ENCODE assay signal across 10 cellular contexts in the genomic region with DNA sequence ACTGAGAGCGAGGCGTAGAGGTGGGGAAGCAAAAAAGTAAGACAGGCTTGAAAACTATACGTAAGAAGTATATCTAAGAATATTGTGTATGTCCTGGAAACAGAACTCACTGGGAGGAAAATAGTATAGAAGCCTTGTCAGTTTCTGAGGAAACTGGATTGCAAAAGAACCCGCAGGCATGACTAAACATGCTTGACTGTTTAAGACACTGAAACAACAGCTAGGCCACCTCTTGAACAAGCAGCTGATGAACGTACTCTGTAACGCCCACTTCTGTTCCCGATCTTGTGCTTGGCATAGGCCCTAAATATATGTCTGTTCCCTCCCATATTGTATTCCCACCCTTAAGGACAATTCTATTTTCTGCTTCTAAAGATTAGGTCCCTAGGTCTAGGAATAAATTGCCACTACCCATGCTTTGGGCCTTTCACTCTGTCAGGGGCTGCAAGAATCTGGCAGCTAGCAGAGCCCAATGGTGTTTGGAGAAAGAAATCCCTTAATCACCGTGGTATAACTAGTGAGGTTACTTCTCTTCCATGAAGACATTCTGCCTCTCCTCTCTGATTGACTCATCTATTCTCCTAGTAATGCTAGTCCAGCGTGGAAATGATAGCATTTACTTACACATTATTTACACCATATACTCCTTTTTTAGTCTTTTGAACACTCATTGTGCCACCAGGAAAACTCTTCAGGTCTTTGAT. TPM values are rescaled to one million over a fixed set of nuclear protein-coding genes. Genes with fewer than 3 reads are reported as not detected.
DNase-seq lines count a peak whose midpoint lies in the region; ATAC-seq and TF ChIP-seq lines count a peak whose summit lies in the region.
"Had no signal": no experiment of that assay in that cellular context is flagged by ENCODE, and none has a peak within 500 bp of the region (broad histone marks: within the 10 kb centered on the region; RNA-seq: fewer than 3 reads in every experiment).

No MANE protein-coding gene starts in this region.

- peak overlapping the region; percentile 79 to 91 (median 89) for H3K27ac Mint-ChIP-seq in CD14-positive monocyte
- H3K27ac Mint-ChIP-seq in natural killer cell treated with Interleukin-12 subunit alpha and Interleukin-12 subunit beta and Interleukin-15 and Interleukin-18, amount 100 ng/mL, for 72 hours, result no peak overlapping the region

- peaks cover 66% of the 10 kb centered on the region for H3K4me1 Mint-ChIP-seq in CD14-positive monocyte
- peaks cover 7% of the 10 kb centered on the region in 2 donors for H3K4me1 Mint-ChIP-seq in natural killer cell treated with Interleukin-12 subunit alpha and Interleukin-12 subunit beta and Interleukin-15 and Interleukin-18, amount 100 ng/mL, for 72 hours (ENCODE audit: low read depth in 2 of 2)

- H3K4me3 Mint-ChIP-seq in CD14-positive monocyte, result peak overlapping the region in 1 of 2 donors; percentile 75
- no peak overlapping the region for H3K4me3 Mint-ChIP-seq in natural killer cell treated with Interleukin-12 subunit alpha and Interleukin-12 subunit beta and Interleukin-15 and Interleukin-18, amount 100 ng/mL, for 72 hours

- peaks cover 0 to 3% (median 3%) of the 10 kb centered on the region in 7 donors for H3K9me3 Mint-ChIP-seq in CD14-positive monocyte
- no peaks in the 10 kb centered on the region for H3K9me3 Mint-ChIP-seq in natural killer cell treated with Interleukin-12 subunit alpha and Interleukin-12 subunit beta and Interleukin-15 and Interleukin-18, amount 100 ng/mL, for 72 hours

- no peaks in the 10 kb centered on the region for H3K27me3 Mint-ChIP-seq in CD14-positive monocyte (ENCODE audit: low read depth in 3 of 3)
- H3K27me3 Mint-ChIP-seq in natural killer cell treated with Interleukin-12 subunit alpha and Interleukin-12 subunit beta and Interleukin-15 and Interleukin-18, amount 100 ng/mL, for 72 hours, result peaks cover 0 to 4% of the 10 kb centered on the region in 2 donors

- no peaks in the 10 kb centered on the region for H3K36me3 Mint-ChIP-seq in CD14-positive monocyte
- no peaks in the 10 kb centered on the region for H3K36me3 Mint-ChIP-seq in natural killer cell treated with Interleukin-12 subunit alpha and Interleukin-12 subunit beta and Interleukin-15 and Interleukin-18, amount 100 ng/mL, for 72 hours

- TF ChIP-seq CTCF in CD14-positive monocyte (IDR thresholded peaks at IDR 0.05) (no peak), NB4 (IDR thresholded peaks at IDR 0.05; ENCODE audit: low read depth, low read length) (no peak), cardiac fibroblast (IDR thresholded peaks at IDR 0.05; ENCODE audit: low read depth, low read length) (no peak)

- intact Hi-C loops in CD14-positive monocyte (cut with micrococcal nuclease), result no loop called here

- no peak overlapping the region for H3K4me3 ChIP-seq in NB4 (ENCODE audit: low read depth, low read length)
- H3K4me3 ChIP-seq in cardiac fibroblast (replicated peaks in 1 of 2; ENCODE audit: low read depth in 2 of 2, low read length in 2 of 2), result no peak overlapping the region

- DNase-seq in CD14-positive monocyte (ENCODE audit: low spot score) (peak; percentile 74), NB4 (ENCODE audit: low read depth) (peak; percentile 92), cardiac fibroblast (ENCODE audit: low read depth in 2 of 2) (peak; percentile 97 to 99), SW 1271 (lab: John Stamatoyannopoulos, UW) (no peak), DMS53 (lab: John Stamatoyannopoulos, UW) (no peak)
- no peak for DNase-seq in natural killer cell treated with Interleukin-12 subunit alpha and Interleukin-12 subunit beta and Interleukin-15 and Interleukin-18, amount 100 ng/mL, for 72 hours (ENCODE audit: low spot score)
- no peak for DNase-seq in activated naive CD4-positive, alpha-beta T cell treated with anti-CD3 and anti-CD28 coated beads, Interleukin-2, amount 50 U/mL, for 16 hours
- DNase-seq: Calu3; central memory CD4-positive, alpha-beta T cell had no signal

- peak; percentile 45 to 54 for ATAC-seq in natural killer cell treated with Interleukin-12 subunit alpha and Interleukin-12 subunit beta and Interleukin-15 and Interleukin-18, amount 100 ng/mL, for 72 hours
- ATAC-seq in GM19397 (IDR thresholded peaks at IDR 0.05; ENCODE audit: unreplicated experiment), result no peak

- TF ChIP-seq POLR2A in NB4 (IDR thresholded peaks at IDR 0.05; ENCODE audit: extremely low read depth, insufficient read length), result no peak

RNA-seq across cellular contexts. Expression of a gene that starts 46.2 kb away (rescaled TPM):
- under 1 TPM in 1 of 2 donors, not detected in 1; 0.13 TPM for polyA plus RNA-seq in CD14-positive monocyte
- total RNA-seq in natural killer cell treated with Interleukin-12 subunit alpha and Interleukin-12 subunit beta and Interleukin-15 and Interleukin-18, amount 100 ng/mL, for 72 hours, result under 1 TPM; 0.17 to 0.36 TPM
- total RNA-seq: Calu3 had no signal

Comparison
In these comparisons a context has a peak if more than half of its experiments do, and no peak if none do; other contexts are left out.
1. DNase-seq: peak in CD14-positive monocyte (single experiment), NB4 (single experiment) and cardiac fibroblast (2 of 2); none in natural killer cell treated with Interleukin-12 subunit alpha and Interleukin-12 subunit beta and Interleukin-15 and Interleukin-18, amount 100 ng/mL, for 72 hours (single experiment), activated naive CD4-positive, alpha-beta T cell treated with anti-CD3 and anti-CD28 coated beads, Interleukin-2, amount 50 U/mL, for 16 hours (single experiment), SW 1271 (0 of 2) and DMS53 (single experiment).
2. H3K27ac Mint-ChIP-seq: peak in CD14-positive monocyte (7 of 7); none in natural killer cell treated with Interleukin-12 subunit alpha and Interleukin-12 subunit beta and Interleukin-15 and Interleukin-18, amount 100 ng/mL, for 72 hours (0 of 2).